ENCODE assay signal across 1 cellular context in the genomic region with DNA sequence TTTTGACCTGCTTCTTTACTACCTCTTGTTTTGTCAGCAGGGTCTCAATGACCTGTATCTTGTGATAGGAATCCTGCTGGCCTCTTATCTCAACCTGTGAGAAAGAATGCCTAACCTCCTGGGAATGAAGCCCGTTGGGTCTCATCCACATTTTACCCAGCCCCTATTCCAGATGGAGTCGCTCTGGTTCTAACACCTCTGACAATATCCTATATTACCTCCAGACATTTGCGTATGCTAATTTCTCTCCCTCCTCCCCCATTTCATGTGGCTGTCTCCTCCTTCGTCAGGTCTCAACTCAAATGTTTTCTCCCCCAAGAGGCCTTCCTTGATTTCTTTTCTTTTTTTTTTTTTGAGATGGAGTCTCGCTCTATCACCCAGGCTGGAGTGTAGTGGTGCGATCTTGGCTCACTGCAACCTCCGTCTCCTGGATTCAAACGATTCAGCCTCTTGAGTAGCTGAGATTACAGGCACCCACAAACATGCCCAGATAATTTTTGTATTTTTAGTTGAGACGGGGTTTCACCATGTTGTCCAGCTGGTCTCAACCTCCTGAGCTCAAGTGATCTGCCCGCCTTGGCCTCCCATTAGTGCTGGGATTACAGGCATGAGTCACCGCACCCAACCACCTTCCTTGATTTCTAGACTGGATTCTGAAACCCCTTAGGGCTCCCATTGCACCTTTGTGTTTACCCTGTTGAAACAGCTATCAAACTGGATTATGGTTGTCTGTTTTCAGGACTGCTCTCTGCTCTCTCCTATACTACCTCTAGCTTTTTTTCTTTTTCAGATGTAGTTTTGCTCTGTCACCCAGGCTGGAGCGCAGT.
TF ChIP-seq lines count a peak whose summit lies in the region.

No MANE protein-coding gene starts in this region.

TF ChIP-seq in K562, 482 proteins besides CTCF, POLR2A, EP300 and RAD21 (continued from another document and continues in another):
- TF ChIP-seq, protein P1, sequence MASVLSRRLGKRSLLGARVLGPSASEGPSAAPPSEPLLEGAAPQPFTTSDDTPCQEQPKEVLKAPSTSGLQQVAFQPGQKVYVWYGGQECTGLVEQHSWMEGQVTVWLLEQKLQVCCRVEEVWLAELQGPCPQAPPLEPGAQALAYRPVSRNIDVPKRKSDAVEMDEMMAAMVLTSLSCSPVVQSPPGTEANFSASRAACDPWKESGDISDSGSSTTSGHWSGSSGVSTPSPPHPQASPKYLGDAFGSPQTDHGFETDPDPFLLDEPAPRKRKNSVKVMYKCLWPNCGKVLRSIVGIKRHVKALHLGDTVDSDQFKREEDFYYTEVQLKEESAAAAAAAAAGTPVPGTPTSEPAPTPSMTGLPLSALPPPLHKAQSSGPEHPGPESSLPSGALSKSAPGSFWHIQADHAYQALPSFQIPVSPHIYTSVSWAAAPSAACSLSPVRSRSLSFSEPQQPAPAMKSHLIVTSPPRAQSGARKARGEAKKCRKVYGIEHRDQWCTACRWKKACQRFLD (CRISPR knock-in tag; IDR thresholded peaks at IDR 0.05): peak; percentile 93
- TF ChIP-seq, protein P2, sequence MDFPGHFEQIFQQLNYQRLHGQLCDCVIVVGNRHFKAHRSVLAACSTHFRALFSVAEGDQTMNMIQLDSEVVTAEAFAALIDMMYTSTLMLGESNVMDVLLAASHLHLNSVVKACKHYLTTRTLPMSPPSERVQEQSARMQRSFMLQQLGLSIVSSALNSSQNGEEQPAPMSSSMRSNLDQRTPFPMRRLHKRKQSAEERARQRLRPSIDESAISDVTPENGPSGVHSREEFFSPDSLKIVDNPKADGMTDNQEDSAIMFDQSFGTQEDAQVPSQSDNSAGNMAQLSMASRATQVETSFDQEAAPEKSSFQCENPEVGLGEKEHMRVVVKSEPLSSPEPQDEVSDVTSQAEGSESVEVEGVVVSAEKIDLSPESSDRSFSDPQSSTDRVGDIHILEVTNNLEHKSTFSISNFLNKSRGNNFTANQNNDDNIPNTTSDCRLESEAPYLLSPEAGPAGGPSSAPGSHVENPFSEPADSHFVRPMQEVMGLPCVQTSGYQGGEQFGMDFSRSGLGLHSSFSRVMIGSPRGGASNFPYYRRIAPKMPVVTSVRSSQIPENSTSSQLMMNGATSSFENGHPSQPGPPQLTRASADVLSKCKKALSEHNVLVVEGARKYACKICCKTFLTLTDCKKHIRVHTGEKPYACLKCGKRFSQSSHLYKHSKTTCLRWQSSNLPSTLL (IDR thresholded peaks at IDR 0.05): 0 out of 2 replicates have a peak, but pooled peaks have one; percentile 9
- TF ChIP-seq, protein P3, sequence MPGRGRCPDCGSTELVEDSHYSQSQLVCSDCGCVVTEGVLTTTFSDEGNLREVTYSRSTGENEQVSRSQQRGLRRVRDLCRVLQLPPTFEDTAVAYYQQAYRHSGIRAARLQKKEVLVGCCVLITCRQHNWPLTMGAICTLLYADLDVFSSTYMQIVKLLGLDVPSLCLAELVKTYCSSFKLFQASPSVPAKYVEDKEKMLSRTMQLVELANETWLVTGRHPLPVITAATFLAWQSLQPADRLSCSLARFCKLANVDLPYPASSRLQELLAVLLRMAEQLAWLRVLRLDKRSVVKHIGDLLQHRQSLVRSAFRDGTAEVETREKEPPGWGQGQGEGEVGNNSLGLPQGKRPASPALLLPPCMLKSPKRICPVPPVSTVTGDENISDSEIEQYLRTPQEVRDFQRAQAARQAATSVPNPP (IDR thresholded peaks at IDR 0.05; ENCODE audit: borderline replicate concordance, insufficient read depth, insufficient read length): no peak
- TF ChIP-seq ILK (tag; IDR thresholded peaks at IDR 0.05; ENCODE audit: borderline replicate concordance, low read depth) (peak; percentile 76), OTX1 (CRISPR knock-in tag; IDR thresholded peaks at IDR 0.05) (0 out of 2 replicates have a peak, but pooled peaks have one; percentile 54), TBL1XR1 (IDR thresholded peaks at IDR 0.05; ENCODE audit: low read length in 2 of 2) (no peak), RBM34 (IDR thresholded peaks at IDR 0.05; ENCODE audit: borderline replicate concordance, insufficient read depth, low read length) (no peak), KLF6 (CRISPR knock-in tag; IDR thresholded peaks at IDR 0.05; ENCODE audit: borderline replicate concordance) (peak; percentile 94), ZSCAN32 (CRISPR knock-in tag; IDR thresholded peaks at IDR 0.05) (0 out of 2 replicates have a peak, but pooled peaks have one; percentile 27), SMAD4 (CRISPR knock-in tag; conservative IDR thresholded peaks at IDR 0.05) (peak; percentile 97), SMAD3 (CRISPR knock-in tag; conservative IDR thresholded peaks at IDR 0.05) (peak; percentile 64; the same call in 1 of the 2 replicates), ZFX (CRISPR knock-in tag; IDR thresholded peaks at IDR 0.05) (no peak), JUND (IDR thresholded peaks at IDR 0.05; ENCODE audit: borderline replicate concordance, low read depth, low read length) (peak; percentile 88), JUND (tag; IDR thresholded peaks at IDR 0.05; ENCODE audit: borderline replicate concordance, low read depth, low read length) (peak; percentile 66), MECOM (CRISPR knock-in tag; IDR thresholded peaks at IDR 0.05) (peak; percentile 94), CBX8 (IDR thresholded peaks at IDR 0.05; ENCODE audit: borderline replicate concordance, extremely low read depth, low read depth, low read length, poor library complexity, severe bottlenecking) (no peak), NFIX (CRISPR knock-in tag; IDR thresholded peaks at IDR 0.05; ENCODE audit: low read depth) (peak; percentile 55; the same call in 1 of the 2 replicates), HIVEP1 (CRISPR knock-in tag; IDR thresholded peaks at IDR 0.05) (peak; percentile 86)
- TF ChIP-seq, protein P4, sequence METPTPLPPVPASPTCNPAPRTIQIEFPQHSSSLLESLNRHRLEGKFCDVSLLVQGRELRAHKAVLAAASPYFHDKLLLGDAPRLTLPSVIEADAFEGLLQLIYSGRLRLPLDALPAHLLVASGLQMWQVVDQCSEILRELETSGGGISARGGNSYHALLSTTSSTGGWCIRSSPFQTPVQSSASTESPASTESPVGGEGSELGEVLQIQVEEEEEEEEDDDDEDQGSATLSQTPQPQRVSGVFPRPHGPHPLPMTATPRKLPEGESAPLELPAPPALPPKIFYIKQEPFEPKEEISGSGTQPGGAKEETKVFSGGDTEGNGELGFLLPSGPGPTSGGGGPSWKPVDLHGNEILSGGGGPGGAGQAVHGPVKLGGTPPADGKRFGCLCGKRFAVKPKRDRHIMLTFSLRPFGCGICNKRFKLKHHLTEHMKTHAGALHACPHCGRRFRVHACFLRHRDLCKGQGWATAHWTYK (CRISPR knock-in tag; IDR thresholded peaks at IDR 0.05): 0 out of 2 replicates have a peak, but pooled peaks have one; percentile 55
- TF ChIP-seq, protein P5, sequence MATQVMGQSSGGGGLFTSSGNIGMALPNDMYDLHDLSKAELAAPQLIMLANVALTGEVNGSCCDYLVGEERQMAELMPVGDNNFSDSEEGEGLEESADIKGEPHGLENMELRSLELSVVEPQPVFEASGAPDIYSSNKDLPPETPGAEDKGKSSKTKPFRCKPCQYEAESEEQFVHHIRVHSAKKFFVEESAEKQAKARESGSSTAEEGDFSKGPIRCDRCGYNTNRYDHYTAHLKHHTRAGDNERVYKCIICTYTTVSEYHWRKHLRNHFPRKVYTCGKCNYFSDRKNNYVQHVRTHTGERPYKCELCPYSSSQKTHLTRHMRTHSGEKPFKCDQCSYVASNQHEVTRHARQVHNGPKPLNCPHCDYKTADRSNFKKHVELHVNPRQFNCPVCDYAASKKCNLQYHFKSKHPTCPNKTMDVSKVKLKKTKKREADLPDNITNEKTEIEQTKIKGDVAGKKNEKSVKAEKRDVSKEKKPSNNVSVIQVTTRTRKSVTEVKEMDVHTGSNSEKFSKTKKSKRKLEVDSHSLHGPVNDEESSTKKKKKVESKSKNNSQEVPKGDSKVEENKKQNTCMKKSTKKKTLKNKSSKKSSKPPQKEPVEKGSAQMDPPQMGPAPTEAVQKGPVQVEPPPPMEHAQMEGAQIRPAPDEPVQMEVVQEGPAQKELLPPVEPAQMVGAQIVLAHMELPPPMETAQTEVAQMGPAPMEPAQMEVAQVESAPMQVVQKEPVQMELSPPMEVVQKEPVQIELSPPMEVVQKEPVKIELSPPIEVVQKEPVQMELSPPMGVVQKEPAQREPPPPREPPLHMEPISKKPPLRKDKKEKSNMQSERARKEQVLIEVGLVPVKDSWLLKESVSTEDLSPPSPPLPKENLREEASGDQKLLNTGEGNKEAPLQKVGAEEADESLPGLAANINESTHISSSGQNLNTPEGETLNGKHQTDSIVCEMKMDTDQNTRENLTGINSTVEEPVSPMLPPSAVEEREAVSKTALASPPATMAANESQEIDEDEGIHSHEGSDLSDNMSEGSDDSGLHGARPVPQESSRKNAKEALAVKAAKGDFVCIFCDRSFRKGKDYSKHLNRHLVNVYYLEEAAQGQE (CRISPR knock-in tag; IDR thresholded peaks at IDR 0.05; ENCODE audit: low read depth): no peak
- TF ChIP-seq, protein P6, sequence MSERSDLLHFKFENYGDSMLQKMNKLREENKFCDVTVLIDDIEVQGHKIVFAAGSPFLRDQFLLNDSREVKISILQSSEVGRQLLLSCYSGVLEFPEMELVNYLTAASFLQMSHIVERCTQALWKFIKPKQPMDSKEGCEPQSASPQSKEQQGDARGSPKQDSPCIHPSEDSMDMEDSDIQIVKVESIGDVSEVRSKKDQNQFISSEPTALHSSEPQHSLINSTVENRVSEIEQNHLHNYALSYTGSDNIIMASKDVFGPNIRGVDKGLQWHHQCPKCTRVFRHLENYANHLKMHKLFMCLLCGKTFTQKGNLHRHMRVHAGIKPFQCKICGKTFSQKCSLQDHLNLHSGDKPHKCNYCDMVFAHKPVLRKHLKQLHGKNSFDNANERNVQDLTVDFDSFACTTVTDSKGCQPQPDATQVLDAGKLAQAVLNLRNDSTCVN (CRISPR knock-in tag; IDR thresholded peaks at IDR 0.05): peak; percentile 61; the same call in 1 of the 2 replicates
- TF ChIP-seq, protein P7, sequence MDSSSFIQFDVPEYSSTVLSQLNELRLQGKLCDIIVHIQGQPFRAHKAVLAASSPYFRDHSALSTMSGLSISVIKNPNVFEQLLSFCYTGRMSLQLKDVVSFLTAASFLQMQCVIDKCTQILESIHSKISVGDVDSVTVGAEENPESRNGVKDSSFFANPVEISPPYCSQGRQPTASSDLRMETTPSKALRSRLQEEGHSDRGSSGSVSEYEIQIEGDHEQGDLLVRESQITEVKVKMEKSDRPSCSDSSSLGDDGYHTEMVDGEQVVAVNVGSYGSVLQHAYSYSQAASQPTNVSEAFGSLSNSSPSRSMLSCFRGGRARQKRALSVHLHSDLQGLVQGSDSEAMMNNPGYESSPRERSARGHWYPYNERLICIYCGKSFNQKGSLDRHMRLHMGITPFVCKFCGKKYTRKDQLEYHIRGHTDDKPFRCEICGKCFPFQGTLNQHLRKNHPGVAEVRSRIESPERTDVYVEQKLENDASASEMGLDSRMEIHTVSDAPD (CRISPR knock-in tag; IDR thresholded peaks at IDR 0.05): peak; percentile 71; the same call in 1 of the 2 replicates
- TF ChIP-seq, protein P8, sequence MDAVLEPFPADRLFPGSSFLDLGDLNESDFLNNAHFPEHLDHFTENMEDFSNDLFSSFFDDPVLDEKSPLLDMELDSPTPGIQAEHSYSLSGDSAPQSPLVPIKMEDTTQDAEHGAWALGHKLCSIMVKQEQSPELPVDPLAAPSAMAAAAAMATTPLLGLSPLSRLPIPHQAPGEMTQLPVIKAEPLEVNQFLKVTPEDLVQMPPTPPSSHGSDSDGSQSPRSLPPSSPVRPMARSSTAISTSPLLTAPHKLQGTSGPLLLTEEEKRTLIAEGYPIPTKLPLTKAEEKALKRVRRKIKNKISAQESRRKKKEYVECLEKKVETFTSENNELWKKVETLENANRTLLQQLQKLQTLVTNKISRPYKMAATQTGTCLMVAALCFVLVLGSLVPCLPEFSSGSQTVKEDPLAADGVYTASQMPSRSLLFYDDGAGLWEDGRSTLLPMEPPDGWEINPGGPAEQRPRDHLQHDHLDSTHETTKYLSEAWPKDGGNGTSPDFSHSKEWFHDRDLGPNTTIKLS (IDR thresholded peaks at IDR 0.05; ENCODE audit: borderline replicate concordance, low read depth): no peak
